27 cellular contexts compared by ENCODE assay signal in the genomic region with DNA sequence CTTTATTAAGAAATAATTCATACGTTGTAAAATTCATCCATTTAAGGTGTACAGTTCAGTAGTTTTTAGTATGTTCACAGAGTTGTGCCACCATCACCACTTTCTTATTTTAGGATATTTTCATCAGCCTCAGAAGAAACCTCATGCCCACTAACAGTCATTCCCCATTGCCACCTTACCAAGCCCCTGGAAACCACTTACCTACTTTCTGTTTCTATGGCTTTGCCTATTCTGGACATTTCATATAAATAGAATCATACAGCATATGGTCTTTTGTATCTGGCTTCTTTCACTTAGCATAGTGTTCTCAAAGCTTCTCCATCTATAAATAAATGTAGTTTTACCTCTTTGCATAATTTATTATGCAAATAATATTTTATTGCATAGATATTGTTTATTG.
"Had no signal": no experiment of that assay in that cellular context is flagged by ENCODE, and none has a peak within 500 bp of the region (broad histone marks: within the 10 kb centered on the region; RNA-seq: fewer than 3 reads in every experiment).

No MANE protein-coding gene starts in this region.

- H3K4me1 ChIP-seq: ascending aorta had no signal

- H3K27me3 ChIP-seq: ascending aorta, cardiac muscle cell had no signal

- H3K9me3 ChIP-seq: ascending aorta had no signal

- DNase-seq: activated B cell treated with CpG ODN at 0.5 μM for 24 hours; activated CD4-positive, alpha-beta memory T cell treated with anti-CD3 and anti-CD28 coated beads for 36 hours; activated CD4-positive, alpha-beta T cell treated with anti-CD3 and anti-CD28 coated beads for 4 hours; activated CD4-positive, alpha-beta T cell treated with anti-CD3 and anti-CD28 coated beads, Interleukin-2, amount 10 ng/mL, durations not matched to agents 24 days and 14 days; activated CD4-positive, alpha-beta T cell treated with anti-CD3 and anti-CD28 coated beads, Interleukin-2, amount 50 U/mL, for 1 hour; activated CD4-positive, alpha-beta T cell treated with anti-CD3 and anti-CD28 coated beads, Interleukin-2, amount 50 U/mL, for 4 hours; activated CD4-positive, CD25-positive, alpha-beta regulatory T cell treated with anti-CD3 and anti-CD28 coated beads, Interleukin-2, amount 50 U/mL, for 72 hours; activated CD8-positive, alpha-beta memory T cell treated with anti-CD3 and anti-CD28 coated beads, Interleukin-2, amount 50 U/mL, for 4 hours; activated CD8-positive, alpha-beta T cell treated with anti-CD3 and anti-CD28 coated beads for 36 hours; activated effector memory CD4-positive, alpha-beta T cell treated with Interleukin-2 at 50 U/mL for 16 hours; activated gamma-delta T cell; activated naive CD4-positive, alpha-beta T cell treated with anti-CD3 and anti-CD28 coated beads, Interleukin-2, amount 10 ng/mL, durations not matched to agents 7 days and 5 days; activated naive CD4-positive, alpha-beta T cell treated with Interleukin-2 at 50 U/mL for 16 hours; activated naive CD8-positive, alpha-beta T cell treated with anti-CD3 and anti-CD28 coated beads, Interleukin-2, amount 10 ng/mL, durations not matched to agents 7 days and 5 days; activated naive CD8-positive, alpha-beta T cell treated with anti-CD3 and anti-CD28 coated beads, Interleukin-2, amount 50 U/mL, for 24 hours; activated T-cell treated with anti-CD3 and anti-CD28 coated beads for 4 hours; activated T-cell treated with anti-CD3 and anti-CD28 coated beads, Interleukin-2, amount 50 U/mL, for 1 hour; activated T-cell treated with anti-CD3 and anti-CD28 coated beads, Interleukin-2, amount 50 U/mL, for 4 hours; amygdala; anterior cingulate cortex; caudate nucleus; cerebellar nuclear complex; T-helper 2 cell; T-helper 9 cell had no signal

- H3K4me3 ChIP-seq: ascending aorta, cardiac muscle cell had no signal

- H3K36me3 ChIP-seq: ascending aorta, cardiac muscle cell had no signal

- ATAC-seq: activated CD8-positive, alpha-beta T cell treated with anti-CD3 and anti-CD28 coated beads for 36 hours; activated naive CD8-positive, alpha-beta T cell treated with anti-CD3 and anti-CD28 coated beads, Interleukin-2, amount 50 U/mL, for 24 hours; activated T-cell treated with anti-CD3 and anti-CD28 coated beads, Interleukin-2, amount 50 U/mL, for 4 hours had no signal

- H3K27ac ChIP-seq: ascending aorta, cardiac muscle cell, VCaP had no signal
